ENCODE assay signal across 8 cellular contexts in genomic region chr2:73212448-73213176, GRCh38. TPM values are rescaled to one million over a fixed set of nuclear protein-coding genes. Genes with fewer than 3 reads are reported as not detected.
A peak's percentile ranks its signal among the peaks of the same experiment; 100 is the strongest.
DNase-seq lines count a peak whose midpoint lies in the region; ATAC-seq and TF ChIP-seq lines count a peak whose summit lies in the region.

No MANE protein-coding gene starts in this region.

- peak; percentile 72 to 81 for TF ChIP-seq RAD21 in liver (IDR thresholded peaks at IDR 0.05)

- H3K4me1 ChIP-seq in BLaER1 treated with 17β-estradiol and CSF1 and Interleukin-3, amounts not matched to agents 10 nM and 100 nM: peaks cover 21 to 38% (median 32%) of the 10 kb centered on the region in 10 experiments
- H3K4me1 ChIP-seq in liver (ENCODE audit: control insufficient read depth in 4 of 4, insufficient read depth in 4 of 4, low read length in 3 of 4): peaks cover 4 to 23% (median 12%) of the 10 kb centered on the region in 4 donors

- H3K36me3 ChIP-seq in BLaER1 treated with 17β-estradiol and CSF1 and Interleukin-3, amounts not matched to agents 10 nM and 100 nM: no peaks in the 10 kb centered on the region
- no peaks in the 10 kb centered on the region for H3K36me3 ChIP-seq in liver (ENCODE audit: control insufficient read depth in 4 of 4, insufficient read depth in 3 of 4, low read depth in 1 of 4, low read length in 3 of 4)

- peak overlapping the region; percentile 74 to 96 (median 88) for H3K4me2 ChIP-seq in BLaER1 treated with 17β-estradiol and CSF1 and Interleukin-3, amounts not matched to agents 10 nM and 100 nM

- 56% methylated on average over 20 of the region's 20 CpGs for WGBS in liver

- peaks cover 0 to 27% (median 0%) of the 10 kb centered on the region in 11 experiments; a peak in 5 of 22 replicates for H4K20me1 ChIP-seq in BLaER1 treated with 17β-estradiol and CSF1 and Interleukin-3, amounts not matched to agents 10 nM and 100 nM

- H3K27me3 ChIP-seq in BLaER1 treated with 17β-estradiol and CSF1 and Interleukin-3, amounts not matched to agents 10 nM and 100 nM: no peaks in the 10 kb centered on the region
- no peaks in the 10 kb centered on the region for H3K27me3 ChIP-seq in liver (ENCODE audit: control insufficient read depth in 4 of 4, insufficient read depth in 4 of 4, low read length in 3 of 4)

- peak overlapping the region in 3 of 10 experiments; percentile 80 to 89 (median 80); a peak in 4 of 20 replicates for H3K4me3 ChIP-seq in BLaER1 treated with 17β-estradiol and CSF1 and Interleukin-3, amounts not matched to agents 10 nM and 100 nM
- H3K4me3 ChIP-seq in liver (ENCODE audit: low read depth in 1 of 3, low read length in 3 of 3): no peak overlapping the region

- peak; percentile 59 for ATAC-seq in HG03378 (IDR thresholded peaks at IDR 0.05; ENCODE audit: unreplicated experiment)

- H3K9ac ChIP-seq in BLaER1 treated with 17β-estradiol and CSF1 and Interleukin-3, amounts not matched to agents 10 nM and 100 nM: peak overlapping the region in 8 of 11 experiments; percentile 90 to 97 (median 93); a peak in 15 of 22 replicates
- H3K9ac ChIP-seq in liver (ENCODE audit: low read depth in 1 of 2, low read length in 2 of 2): no peak overlapping the region

- peak; percentile 83 for TF ChIP-seq CTCF in liver (IDR thresholded peaks at IDR 0.05; ENCODE audit: low read depth, low read length, missing input control)

- H3K27ac ChIP-seq in BLaER1 treated with 17β-estradiol and CSF1 and Interleukin-3, amounts not matched to agents 10 nM and 100 nM: peak overlapping the region in 3 of 11 experiments; percentile 90 to 98 (median 95); a peak in 4 of 22 replicates
- H3K27ac ChIP-seq in liver (ENCODE audit: low read depth in 1 of 2, low read length in 2 of 2): no peak overlapping the region

- DNase-seq in GM19240 (ENCODE audit: insufficient read length, low spot score) (peak; percentile 72), NCI-H510A treated with DMSO at 0.1 percent for 48 hours (lab: John Stamatoyannopoulos, UW) (peak; percentile 71), cerebellum (ENCODE audit: low spot score) (peak; percentile 74)
- peak; percentile 66 to 67 for DNase-seq in activated CD4-positive, alpha-beta T cell treated with anti-CD3 and anti-CD28 coated beads for 24 hours (ENCODE audit: low read depth in 2 of 2)
- peak in 2 of 3 donors; percentile 41 to 63 for DNase-seq in stimulated activated CD4-positive, alpha-beta T cell treated with anti-CD3 and anti-CD28 coated beads, TNF-alpha, amount 100 ng/mL, for 1 hour (ENCODE audit: low read depth in 3 of 3, low spot score in 1 of 3)

- no peaks in the 10 kb centered on the region for H3K9me3 ChIP-seq in BLaER1 treated with 17β-estradiol and CSF1 and Interleukin-3, amounts not matched to agents 10 nM and 100 nM (replicated peaks in 1 of 11)
- H3K9me3 ChIP-seq in liver (ENCODE audit: control insufficient read depth in 4 of 4, low read length in 3 of 4): no peaks in the 10 kb centered on the region

TF ChIP-seq in liver, 16 proteins besides CTCF, POLR2A, EP300 and RAD21:
- TF ChIP-seq ZBTB33 (IDR thresholded peaks at IDR 0.05) (no peak), HNF4A (conservative IDR thresholded peaks at IDR 0.05) (peak in 1 of 2 donors; percentile 48)

RNA-seq across cellular contexts. Expression of gene SMYD5, which starts 1.4 kb away (rescaled TPM):
- total RNA-seq in cerebellum (19.3 TPM), liver (1 to 10 TPM; 5.3 to 6.3 TPM)
- 1 to 10 TPM; 3.9 to 8.8 TPM for polyA plus RNA-seq in liver

RNA-seq across cellular contexts. Expression of gene NOTO, which starts 10.2 kb away (rescaled TPM):
- total RNA-seq in cerebellum (not detected), liver (not detected)
- not detected for polyA plus RNA-seq in liver

RNA-seq across cellular contexts. Expression of gene PRADC1, which starts 20.4 kb away (rescaled TPM):
- 6.4 TPM for total RNA-seq in cerebellum
- 10 to 100 TPM; 12.1 to 25.4 TPM for total RNA-seq in liver
- 10 to 100 TPM; 35.7 to 41.4 TPM for polyA plus RNA-seq in liver

RNA-seq across cellular contexts. Expression of gene CCT7, which starts 21.5 kb away (rescaled TPM):
- 96.3 TPM for total RNA-seq in cerebellum
- 100 to 1,000 TPM; 106 to 115 TPM for total RNA-seq in liver
- 10 to 100 TPM; 83.7 to 96.2 TPM for polyA plus RNA-seq in liver

Comparison
In these comparisons a context has a peak if more than half of its experiments do, and no peak if none do; other contexts are left out.
1. H3K9ac ChIP-seq: peak in BLaER1 treated with 17β-estradiol and CSF1 and Interleukin-3, amounts not matched to agents 10 nM and 100 nM (8 of 11); none in liver (0 of 2).
2. Peak in every context shown above with its lines, with median percentiles within 50 percentile points of each other: DNase-seq.